In genomic region chr6:134739299-134740090, GRCh38 we compare ENCODE assay signal across 18 cellular contexts.
A peak's percentile ranks its signal among the peaks of the same experiment; 100 is the strongest.
DNase-seq lines count a peak whose midpoint lies in the region; ATAC-seq and TF ChIP-seq lines count a peak whose summit lies in the region.
"Had no signal": no experiment of that assay in that cellular context is flagged by ENCODE, and none has a peak within 500 bp of the region (broad histone marks: within the 10 kb centered on the region; RNA-seq: fewer than 3 reads in every experiment).

No MANE protein-coding gene starts in this region.

- H3K4me3 ChIP-seq in cardiac fibroblast (replicated peaks in 1 of 2; ENCODE audit: low read depth in 2 of 2, low read length in 2 of 2): no peak overlapping the region
- H3K4me3 ChIP-seq: BLaER1, spleen, vagina had no signal

- peaks cover 54% of the 10 kb centered on the region for H3K4me1 Mint-ChIP-seq in nephron

- no peaks in the 10 kb centered on the region for H3K36me3 Mint-ChIP-seq in nephron (ENCODE audit: low read depth)

- H3K9me3 Mint-ChIP-seq in nephron: peaks cover 3% of the 10 kb centered on the region
- H3K9me3 Mint-ChIP-seq: stimulated activated naive CD8-positive, alpha-beta T cell treated with anti-CD3 and anti-CD28 coated beads, Interleukin-15, Interleukin-2, amounts not matched to agents 100 ng/mL and 50 ng/mL, for 24 hours had no signal

- no peak for ATAC-seq in GM19395 (IDR thresholded peaks at IDR 0.05; ENCODE audit: unreplicated experiment)
- ATAC-seq in GM19455 (IDR thresholded peaks at IDR 0.05; ENCODE audit: unreplicated experiment): no peak
- ATAC-seq in GM19324 (IDR thresholded peaks at IDR 0.05; ENCODE audit: low FRiP score, unreplicated experiment): no peak

- H3K27me3 Mint-ChIP-seq in nephron (ENCODE audit: low read depth): peaks cover 5% of the 10 kb centered on the region

- H3K4me3 Mint-ChIP-seq in nephron: peak overlapping the region in 2 of 3 experiments; percentile 2 to 5
- H3K4me3 Mint-ChIP-seq: stimulated activated naive CD8-positive, alpha-beta T cell treated with anti-CD3 and anti-CD28 coated beads, Interleukin-15, Interleukin-2, amounts not matched to agents 100 ng/mL and 50 ng/mL, for 24 hours had no signal

- peak overlapping the region; percentile 24 to 85 (median 58) for H3K27ac Mint-ChIP-seq in nephron
- H3K27ac Mint-ChIP-seq: stimulated activated naive CD8-positive, alpha-beta T cell treated with anti-CD3 and anti-CD28 coated beads, Interleukin-15, Interleukin-2, amounts not matched to agents 100 ng/mL and 50 ng/mL, for 24 hours had no signal

- no peak for TF ChIP-seq CTCF in cardiac fibroblast (IDR thresholded peaks at IDR 0.05; ENCODE audit: low read depth, low read length)
- TF ChIP-seq CTCF in nephron (IDR thresholded peaks at IDR 0.05; ENCODE audit: unreplicated experiment in 3 of 3): no peak

- peak; percentile 38 for DNase-seq in LHCN-M2 (ENCODE audit: low read depth)
- DNase-seq in NCI-H526 treated with DMSO at 0.1 percent for 48 hours (lab: John Stamatoyannopoulos, UW): peak; percentile 12
- peak; percentile 29 to 47 for DNase-seq in cardiac fibroblast (ENCODE audit: low read depth in 2 of 2)
- no peak for DNase-seq in DMS79 treated with DMSO at 0.1 percent for 48 hours (lab: John Stamatoyannopoulos, UW)
- DNase-seq: activated effector memory CD4-positive, alpha-beta T cell treated with Interleukin-2 at 50 U/mL for 16 hours; DMS153; NCI-H2227 treated with DMSO at 0.1 percent for 48 hours; occipital lobe; OCI-M1; spleen; SW 1271 had no signal
